In the genomic region with DNA sequence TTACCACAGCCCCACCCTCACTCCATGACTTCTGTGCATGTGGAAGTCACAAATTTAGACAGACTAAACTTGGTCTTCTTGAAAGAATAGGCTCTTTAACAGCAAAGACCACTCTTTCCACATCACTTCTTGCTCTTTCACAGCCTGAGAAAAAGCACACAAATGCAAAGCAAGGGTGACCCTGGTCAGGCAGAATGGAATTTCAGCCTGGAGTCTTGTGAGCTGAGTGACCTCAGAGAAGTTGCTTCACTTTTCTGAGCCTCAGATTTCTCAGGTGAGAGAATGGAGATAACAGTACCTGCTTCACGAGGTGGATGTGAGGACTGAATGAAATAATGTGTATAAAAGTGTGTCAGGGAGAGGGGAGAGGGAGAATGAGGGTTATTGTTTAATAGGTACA, we compare ENCODE assay signal across 22 cellular contexts.
"Had no signal": no experiment of that assay in that cellular context is flagged by ENCODE, and none has a peak within 500 bp of the region (broad histone marks: within the 10 kb centered on the region; RNA-seq: fewer than 3 reads in every experiment).

No MANE protein-coding gene starts in this region.

- H3K27me3 ChIP-seq: colonic mucosa, gastroesophageal sphincter, heart left ventricle, sigmoid colon, stomach, thyroid gland had no signal

- DNase-seq: central memory CD4-positive, alpha-beta T cell; colonic mucosa; effector memory CD4-positive, alpha-beta T cell; foreskin fibroblast; heart left ventricle; hippocampal formation; islet precursor cell; kidney glomerular epithelial cell; left ventricle myocardium superior; lower lobe of right lung; mucosa of descending colon; naive B cell; sigmoid colon; stimulated activated CD4-positive, alpha-beta T cell treated with anti-CD3 and anti-CD28 coated beads, Interleukin-2, amount 100 ng/mL, for 24 hours; stimulated activated CD4-positive, alpha-beta T cell treated with anti-CD3 and anti-CD28 coated beads, Interleukin-4, amount 100 ng/mL, for 24 hours; stimulated activated naive CD4-positive, alpha-beta T cell treated with Interleukin-2 at 50 U/mL for 16 hours had no signal

- ATAC-seq: gastroesophageal sphincter; left ventricle myocardium superior; mucosa of descending colon; natural killer cell treated with Interleukin-12 subunit alpha and Interleukin-12 subunit beta and Interleukin-15 and Interleukin-18, amount 100 ng/mL, for 72 hours; stimulated activated effector memory CD8-positive, alpha-beta T cell treated with anti-CD3 and anti-CD28 coated beads, Interleukin-12 subunit alpha, Interleukin-12 subunit beta, amount 100 ng/mL, for 72 hours had no signal

- H3K27ac ChIP-seq: colonic mucosa, gastroesophageal sphincter, lower lobe of right lung, sigmoid colon, thyroid gland had no signal

- H3K4me1 ChIP-seq: colonic mucosa, gastroesophageal sphincter, lower lobe of right lung, parathyroid adenoma, sigmoid colon, thyroid gland had no signal

- H3K4me3 ChIP-seq: colonic mucosa, gastroesophageal sphincter, heart left ventricle, lower lobe of right lung, mucosa of descending colon, sigmoid colon, stomach, thyroid gland had no signal

- H3K9ac ChIP-seq: parathyroid adenoma had no signal

- H3K36me3 ChIP-seq: colonic mucosa, gastroesophageal sphincter, heart left ventricle, lower lobe of right lung, sigmoid colon, stomach, thyroid gland had no signal

- H3K79me2 ChIP-seq: parathyroid adenoma had no signal
